In the genomic region with DNA sequence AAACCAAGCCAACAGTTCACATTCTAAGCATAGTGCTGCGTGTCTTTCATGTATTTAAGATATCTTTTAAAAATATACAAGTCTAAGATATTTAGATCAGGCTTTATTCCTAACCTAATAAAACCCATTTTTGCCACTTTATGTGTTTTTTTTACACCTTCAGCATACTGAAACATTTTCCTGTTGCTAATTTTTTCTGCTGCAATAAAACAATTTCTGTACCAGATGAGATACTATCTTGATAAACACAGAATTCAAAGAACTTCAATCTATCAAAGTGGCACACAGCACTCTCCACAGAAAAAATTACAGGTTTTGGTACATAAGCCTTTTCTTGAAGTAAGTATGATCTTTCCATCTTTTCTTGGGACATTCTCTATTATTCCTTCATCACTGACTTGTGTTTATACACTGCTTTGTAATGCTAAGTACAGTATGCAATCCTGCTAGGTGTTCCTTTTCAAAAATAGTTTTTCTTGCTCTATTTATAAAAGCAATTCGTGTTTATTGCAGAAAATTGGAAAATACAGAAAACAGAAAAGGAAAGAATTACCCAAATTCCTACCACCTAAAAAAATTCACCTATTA, we compare ENCODE assay signal across 1 cellular context.
TF ChIP-seq lines count a peak whose summit lies in the region.

No MANE protein-coding gene starts in this region.

TF ChIP-seq in endothelial cell of umbilical vein, 7 proteins besides CTCF, POLR2A, EP300 and RAD21:
- no peak for TF ChIP-seq MYC (IDR thresholded peaks at IDR 0.05; ENCODE audit: low read depth, low read length)
- TF ChIP-seq, protein P1, sequence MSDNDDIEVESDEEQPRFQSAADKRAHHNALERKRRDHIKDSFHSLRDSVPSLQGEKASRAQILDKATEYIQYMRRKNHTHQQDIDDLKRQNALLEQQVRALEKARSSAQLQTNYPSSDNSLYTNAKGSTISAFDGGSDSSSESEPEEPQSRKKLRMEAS (IDR thresholded peaks at IDR 0.05; ENCODE audit: insufficient read depth, insufficient read length), result no peak
- no peak for TF ChIP-seq EZH2 (IDR thresholded peaks at IDR 0.05; ENCODE audit: borderline replicate concordance, low read depth, low read length, severe bottlenecking)
- no peak for TF ChIP-seq FOS (IDR thresholded peaks at IDR 0.05; ENCODE audit: borderline replicate concordance, insufficient read depth, low read length)
- TF ChIP-seq POLR2AphosphoS5 (IDR thresholded peaks at IDR 0.05; ENCODE audit: insufficient read depth, low read depth, low read length), result no peak
- TF ChIP-seq JUN (IDR thresholded peaks at IDR 0.05; ENCODE audit: borderline replicate concordance, insufficient read depth, insufficient read length, low read depth), result no peak
- TF ChIP-seq GATA2 (IDR thresholded peaks at IDR 0.05; ENCODE audit: insufficient read depth, insufficient read length, low read depth, low read length), result no peak
